In the genomic region with DNA sequence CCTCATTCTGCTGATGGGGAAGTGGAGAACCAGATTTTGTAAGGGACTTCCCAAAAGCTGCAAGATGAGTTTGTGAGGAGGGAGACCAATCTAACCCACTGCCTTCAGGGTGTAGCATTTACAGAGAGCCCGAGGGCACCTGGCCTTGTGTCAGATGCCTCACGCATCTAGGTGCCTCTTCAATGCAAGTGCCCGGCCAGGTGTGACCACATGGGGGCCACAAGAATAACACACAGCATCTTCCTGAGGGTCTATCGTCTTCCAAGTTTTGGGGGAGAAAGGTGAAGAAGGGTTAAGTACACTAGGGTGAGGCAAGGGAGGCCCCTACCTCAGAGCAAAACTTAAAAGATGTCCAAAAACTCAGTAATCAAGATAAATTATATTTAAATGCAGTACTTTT, we compare ENCODE assay signal across 23 cellular contexts.
"Had no signal": no experiment of that assay in that cellular context is flagged by ENCODE, and none has a peak within 500 bp of the region (broad histone marks: within the 10 kb centered on the region; RNA-seq: fewer than 3 reads in every experiment).

No MANE protein-coding gene starts in this region.

- H3K27me3 ChIP-seq: foreskin keratinocyte, neutrophil, ovary, right atrium auricular region, spleen, upper lobe of left lung had no signal

- H3K36me3 ChIP-seq: lower lobe of right lung, neutrophil, ovary, right atrium auricular region, spleen, thoracic aorta, upper lobe of left lung had no signal

- H3K36me3 Mint-ChIP-seq: activated naive CD8-positive, alpha-beta T cell treated with anti-CD3 and anti-CD28 coated beads, Interleukin-2, amount 10 ng/mL, durations not matched to agents 7 days and 5 days; immature natural killer cell; naive thymus-derived CD8-positive, alpha-beta T cell; T-cell had no signal

- DNase-seq: activated CD4-positive, alpha-beta T cell treated with anti-CD3 and anti-CD28 coated beads for 4 hours; activated CD4-positive, alpha-beta T cell treated with anti-CD3 and anti-CD28 coated beads, Interleukin-2, amount 50 U/mL, for 48 hours; activated CD4-positive, CD25-positive, alpha-beta regulatory T cell; activated naive CD4-positive, alpha-beta T cell treated with Interleukin-2 at 50 U/mL for 16 hours; activated naive CD8-positive, alpha-beta T cell treated with anti-CD3 and anti-CD28 coated beads, Interleukin-2, amount 10 ng/mL, durations not matched to agents 7 days and 5 days; activated T-cell treated with anti-CD3 and anti-CD28 coated beads, Interleukin-2, amount 50 U/mL, for 48 hours; amniotic stem cell; erythroblast; foreskin keratinocyte; immature natural killer cell; lower lobe of right lung; naive thymus-derived CD8-positive, alpha-beta T cell; ovary; psoas muscle; spleen; stimulated activated CD4-positive, alpha-beta T cell treated with anti-CD3 and anti-CD28 coated beads, Interleukin-4, amount 100 ng/mL, for 1 hour; stimulated activated naive CD4-positive, alpha-beta T cell; T-cell; upper lobe of left lung had no signal

- H3K27ac ChIP-seq: foreskin keratinocyte, lower lobe of right lung, neutrophil, ovary, psoas muscle, right atrium auricular region, spleen, thoracic aorta, upper lobe of left lung had no signal

- H3K9me3 Mint-ChIP-seq: activated naive CD8-positive, alpha-beta T cell treated with anti-CD3 and anti-CD28 coated beads, Interleukin-2, amount 10 ng/mL, durations not matched to agents 7 days and 5 days; naive thymus-derived CD8-positive, alpha-beta T cell; T-helper 2 cell treated with Interferon-gamma antibody and Interleukin-4, amounts not matched to agents 5 μg/mL and 100 μg/mL, for 36 hours had no signal

- H3K27ac Mint-ChIP-seq: activated naive CD8-positive, alpha-beta T cell treated with anti-CD3 and anti-CD28 coated beads, Interleukin-2, amount 10 ng/mL, durations not matched to agents 7 days and 5 days; immature natural killer cell; naive thymus-derived CD8-positive, alpha-beta T cell; T-cell; T-helper 2 cell treated with Interferon-gamma antibody and Interleukin-4, amounts not matched to agents 5 μg/mL and 100 μg/mL, for 36 hours had no signal

- H3K9me3 ChIP-seq: lower lobe of right lung, neutrophil, ovary, psoas muscle, right atrium auricular region, spleen, thoracic aorta, upper lobe of left lung had no signal

- H3K4me1 ChIP-seq: foreskin keratinocyte, lower lobe of right lung, psoas muscle, right atrium auricular region, spleen, upper lobe of left lung had no signal

- H3K4me3 ChIP-seq: lower lobe of right lung, ovary, psoas muscle, right atrium auricular region, spleen, thoracic aorta, upper lobe of left lung had no signal

- H3K27me3 Mint-ChIP-seq: activated naive CD8-positive, alpha-beta T cell treated with anti-CD3 and anti-CD28 coated beads, Interleukin-2, amount 10 ng/mL, durations not matched to agents 7 days and 5 days had no signal

- H3K4me1 Mint-ChIP-seq: activated naive CD8-positive, alpha-beta T cell treated with anti-CD3 and anti-CD28 coated beads, Interleukin-2, amount 10 ng/mL, durations not matched to agents 7 days and 5 days; immature natural killer cell; T-cell had no signal

- ATAC-seq: naive thymus-derived CD8-positive, alpha-beta T cell; psoas muscle; T-cell had no signal

- H3K4me3 Mint-ChIP-seq: activated naive CD8-positive, alpha-beta T cell treated with anti-CD3 and anti-CD28 coated beads, Interleukin-2, amount 10 ng/mL, durations not matched to agents 7 days and 5 days; immature natural killer cell; naive thymus-derived CD8-positive, alpha-beta T cell; T-cell; T-helper 2 cell treated with Interferon-gamma antibody and Interleukin-4, amounts not matched to agents 5 μg/mL and 100 μg/mL, for 36 hours had no signal
